ENCODE assay signal across 21 cellular contexts in the genomic region with DNA sequence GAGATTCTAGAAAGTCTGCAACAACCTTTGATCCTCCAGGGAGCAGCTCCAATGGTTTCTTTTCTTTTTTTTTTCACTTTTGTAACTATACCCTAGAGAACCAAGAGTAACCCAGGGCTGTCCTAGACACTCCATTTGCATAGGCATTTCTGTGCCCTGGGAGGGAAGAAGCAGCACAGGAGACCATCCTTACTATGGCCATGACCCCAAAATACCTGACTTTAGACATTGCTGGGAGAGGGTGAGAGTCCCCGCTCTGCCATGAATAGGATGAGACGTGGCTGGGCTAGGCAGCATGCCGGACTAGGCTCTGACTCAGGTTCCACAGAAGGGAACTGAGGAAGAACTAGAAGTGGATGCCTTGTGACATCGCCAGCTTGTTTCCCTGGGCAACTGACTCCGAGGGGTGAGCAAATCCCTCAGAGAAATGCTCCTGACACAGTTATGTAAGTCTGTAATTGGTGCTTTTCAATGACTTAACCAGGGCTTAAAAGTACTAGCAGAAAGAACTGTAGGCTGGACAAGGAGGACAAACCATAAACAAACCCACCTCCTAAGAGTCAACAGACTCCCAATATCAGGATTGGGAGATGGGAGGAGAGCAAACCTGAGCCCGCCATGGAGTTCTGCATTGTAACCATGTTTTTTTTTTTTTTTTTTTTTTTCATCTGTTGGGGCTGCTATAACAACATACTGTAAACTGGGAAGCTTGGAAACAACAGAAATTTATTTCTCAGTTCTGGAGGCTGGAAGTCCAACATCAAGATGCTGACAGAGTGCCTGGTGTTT. TPM values are rescaled to one million over a fixed set of nuclear protein-coding genes. Genes with fewer than 3 reads are reported as not detected.
A peak's percentile ranks its signal among the peaks of the same experiment; 100 is the strongest.
DNase-seq lines count a peak whose midpoint lies in the region; ATAC-seq, FAIRE-seq and TF ChIP-seq lines count a peak whose summit lies in the region.
"Had no signal": no experiment of that assay in that cellular context is flagged by ENCODE, and none has a peak within 500 bp of the region (broad histone marks: within the 10 kb centered on the region; RNA-seq: fewer than 3 reads in every experiment).

No MANE protein-coding gene starts in this region.

- H3K9me3 ChIP-seq in H1 (ENCODE audit: insufficient read depth in 2 of 2, low read depth in 1 of 2, low read length in 1 of 2) (no peaks in the 10 kb centered on the region), mucosa of stomach (ENCODE audit: control insufficient read depth, low read length) (no peaks in the 10 kb centered on the region)
- H3K9me3 ChIP-seq: vagina had no signal

- no peak for FAIRE-seq in H1 (lab: Jason Lieb, UNC)
- FAIRE-seq: G401.6, HepG2, keratinocyte had no signal

- H3K27ac ChIP-seq in H1 (ENCODE audit: low read depth, low read length), result no peak overlapping the region
- H3K27ac ChIP-seq: brain microvascular endothelial cell, PC-9, vagina had no signal

- POLR2A ChIA-PET in H1 (lab: Charles Lee; ENCODE audit: partially characterized antibody), result no interaction called here

- H3K4me3 ChIP-seq in H1 (ENCODE audit: extremely low read depth in 1 of 4, insufficient read depth in 2 of 4, low read depth in 3 of 4, low read length in 4 of 4), result no peak overlapping the region
- no peak overlapping the region for H3K4me3 ChIP-seq in mucosa of stomach (ENCODE audit: low read length)
- H3K4me3 ChIP-seq: PC-9, vagina had no signal

- no peaks in the 10 kb centered on the region for H3K23me2 ChIP-seq in H1 (ENCODE audit: low read depth, low read length)

- no peak overlapping the region for H2BK120ac ChIP-seq in H1 (replicated peaks; ENCODE audit: low read depth, low read length)

- H3K18ac ChIP-seq in H1 (ENCODE audit: extremely low read depth, low read length), result no peak overlapping the region

- H2AK5ac ChIP-seq in H1 (ENCODE audit: low read depth, low read length), result no peak overlapping the region

- TF ChIP-seq POLR2A in H1 (IDR thresholded peaks at IDR 0.05; ENCODE audit: control extremely low read depth in 1 of 2, low read depth in 2 of 2, low read length in 2 of 2), result no peak
- TF ChIP-seq POLR2A in erythroblast (IDR thresholded peaks at IDR 0.05; ENCODE audit: low read length), result no peak

- no peak overlapping the region for H2BK12ac ChIP-seq in H1 (ENCODE audit: low read depth, low read length)

- no peaks in the 10 kb centered on the region for H4K20me1 ChIP-seq in H1 (replicated peaks in 1 of 2; ENCODE audit: control insufficient read depth in 1 of 2, insufficient read depth in 2 of 2, low read length in 2 of 2)

- peak overlapping the region; percentile 16 for H3K4me3 Mint-ChIP-seq in type B pancreatic cell
- H3K4me3 Mint-ChIP-seq: CD8-positive, alpha-beta T cell; stimulated activated effector memory CD8-positive, alpha-beta T cell treated with anti-CD3 and anti-CD28 coated beads, Interleukin-12 subunit alpha, Interleukin-12 subunit beta, amount 100 ng/mL, for 72 hours had no signal

- H3K9me3 Mint-ChIP-seq in type B pancreatic cell, result no peaks in the 10 kb centered on the region
- H3K9me3 Mint-ChIP-seq: CD8-positive, alpha-beta T cell had no signal

- no peak overlapping the region for H3K56ac ChIP-seq in H1 (replicated peaks; ENCODE audit: insufficient read length, low read depth, low read length)

- H2AFZ ChIP-seq in H1 (ENCODE audit: low read length), result peak overlapping the region; percentile 12; the same call in 1 of the 2 replicates
- H2AFZ ChIP-seq: PC-9 had no signal

- H2BK15ac ChIP-seq in H1 (ENCODE audit: low read length), result no peak overlapping the region

- no peak overlapping the region for H4K91ac ChIP-seq in H1 (replicated peaks; ENCODE audit: insufficient read length, low read length)

- no peaks in the 10 kb centered on the region for H3K36me3 ChIP-seq in H1 (ENCODE audit: control insufficient read depth in 2 of 4, insufficient read depth in 4 of 4, low read length in 3 of 4)
- H3K36me3 ChIP-seq in mucosa of stomach (ENCODE audit: control insufficient read depth, insufficient read depth, low read length), result no peaks in the 10 kb centered on the region
- H3K36me3 ChIP-seq: brain microvascular endothelial cell, vagina had no signal

- 96% methylated on average over 5 of the region's 6 CpGs; no CpG with 5 or more reads in 1 of the 2 experiments for WGBS in H1 (ENCODE audit: extremely low coverage in 1 of 2, insufficient coverage in 1 of 2, insufficient read length in 1 of 2, insufficient replicate concordance in 2 of 2, low coverage in 1 of 2, low lambda C conversion rate in 2 of 2, missing lambda C conversion rate in 1 of 2), 2 experiments

- no peak for ATAC-seq in HG03342 (IDR thresholded peaks at IDR 0.05; ENCODE audit: unreplicated experiment)
- ATAC-seq: CD8-positive, alpha-beta T cell; HepG2; stimulated activated effector memory CD8-positive, alpha-beta T cell treated with anti-CD3 and anti-CD28 coated beads, Interleukin-12 subunit alpha, Interleukin-12 subunit beta, amount 100 ng/mL, for 72 hours had no signal

- no peak overlapping the region for H3K4me2 ChIP-seq in H1 (ENCODE audit: insufficient read depth in 1 of 2, low read depth in 2 of 2, low read length in 2 of 2)
- H3K4me2 ChIP-seq: PC-9 had no signal

- H4K8ac ChIP-seq in H1 (ENCODE audit: extremely low read depth, insufficient read depth, low read length), result no peak overlapping the region; the same call in 1 of the 2 replicates

- no peaks in the 10 kb centered on the region for H3K79me2 ChIP-seq in H1 (ENCODE audit: control insufficient read depth in 1 of 2, insufficient read depth in 2 of 2, low read length in 2 of 2)

- H3K4ac ChIP-seq in H1 (replicated peaks; ENCODE audit: insufficient read length, low read depth, low read length), result no peak overlapping the region

- H3K4me1 Mint-ChIP-seq in type B pancreatic cell (ENCODE audit: unreplicated experiment), result peaks cover 16% of the 10 kb centered on the region

- no peak for TF ChIP-seq RAD21 in H1 (IDR thresholded peaks at IDR 0.05 in 1 of 2, conservative IDR thresholded peaks at IDR 0.05 in 1 of 2; ENCODE audit: low read depth in 2 of 2, low read length in 2 of 2)

- H3K23ac ChIP-seq in H1 (ENCODE audit: insufficient read length), result no peak overlapping the region

- no peak overlapping the region for H3K14ac ChIP-seq in H1 (ENCODE audit: insufficient read length)

- no peak overlapping the region for H4K5ac ChIP-seq in H1 (ENCODE audit: insufficient read length, low read depth, low read length)

- H3K27me3 ChIP-seq in H1 (replicated peaks in 1 of 4; ENCODE audit: control insufficient read depth in 3 of 4, extremely low read depth in 1 of 4, insufficient read depth in 3 of 4, low read length in 3 of 4) (no peaks in the 10 kb centered on the region), mucosa of stomach (ENCODE audit: control insufficient read depth, insufficient read depth, low read length) (no peaks in the 10 kb centered on the region)
- H3K27me3 ChIP-seq: brain microvascular endothelial cell, vagina had no signal

- H2BK20ac ChIP-seq in H1 (ENCODE audit: low read length), result no peak overlapping the region

- DNase-seq in NCI-H82 (lab: John Stamatoyannopoulos, UW) (peak; percentile 6), NCI-H82 treated with DMSO at 0.1 percent for 48 hours (lab: John Stamatoyannopoulos, UW; ENCODE audit: unreplicated experiment) (no peak), H1 (ENCODE audit: low read depth in 1 of 2, low spot score in 2 of 2) (no peak), type B pancreatic cell (ENCODE audit: extremely low spot score, unreplicated experiment) (no peak), erythroblast (lab: John Stamatoyannopoulos, UW) (no peak)
- DNase-seq in stimulated activated CD4-positive, alpha-beta T cell treated with anti-CD3 and anti-CD28 coated beads, Interleukin-4, amount 100 ng/mL, for 1 hour, result no peak
- DNase-seq: activated gamma-delta T cell treated with Interleukin-2 at 50 U/mL for 16 hours; brain microvascular endothelial cell; CD8-positive, alpha-beta T cell; NCI-H1436; NCI-H446; stimulated activated CD4-positive, alpha-beta T cell treated with anti-CD3 and anti-CD28 coated beads, Interleukin-4, amount 100 ng/mL, for 4 hours; SW 1271 had no signal

- H3K79me1 ChIP-seq in H1 (ENCODE audit: low read depth, low read length), result no peaks in the 10 kb centered on the region

- no peak overlapping the region for H2BK5ac ChIP-seq in H1 (ENCODE audit: low read depth, low read length)

- peak overlapping the region; percentile 71 for H3K27ac Mint-ChIP-seq in type B pancreatic cell
- H3K27ac Mint-ChIP-seq: CD8-positive, alpha-beta T cell; stimulated activated effector memory CD8-positive, alpha-beta T cell treated with anti-CD3 and anti-CD28 coated beads, Interleukin-12 subunit alpha, Interleukin-12 subunit beta, amount 100 ng/mL, for 72 hours had no signal

- H3K9ac ChIP-seq in H1 (replicated peaks in 1 of 4; ENCODE audit: extremely low read depth in 1 of 4, low read depth in 3 of 4, low read length in 3 of 4) (no peak overlapping the region), mucosa of stomach (ENCODE audit: low read length) (peak overlapping the region; percentile 27)

- CTCF ChIA-PET in H1 (lab: Charles Lee; ENCODE audit: partially characterized antibody), result interaction anchor here (0.7 to 1.4 kb wide), 4 partner anchors 8 to 28 kb away, joined by 3 to 4 read pairs (median 4); no protein-coding TSS in a partner anchor

- no peak for TF ChIP-seq CTCF in H1 (IDR thresholded peaks at IDR 0.05; ENCODE audit: control extremely low read depth in 1 of 3, insufficient read depth in 1 of 3, low read depth in 1 of 3, low read length in 3 of 3)
- no peak for TF ChIP-seq CTCF in type B pancreatic cell (conservative IDR thresholded peaks at IDR 0.05)

- H3K4me1 ChIP-seq in H1 (replicated peaks in 1 of 4; ENCODE audit: control insufficient read depth in 3 of 4, insufficient read depth in 4 of 4, low read length in 3 of 4), result no peaks in the 10 kb centered on the region
- peaks cover 43% of the 10 kb centered on the region for H3K4me1 ChIP-seq in mucosa of stomach (ENCODE audit: control insufficient read depth, insufficient read depth, low read length)
- H3K4me1 ChIP-seq: vagina had no signal

- H3K36me3 Mint-ChIP-seq in type B pancreatic cell, result no peaks in the 10 kb centered on the region
- H3K36me3 Mint-ChIP-seq: CD8-positive, alpha-beta T cell had no signal

- TF ChIP-seq EP300 in H1 (IDR thresholded peaks at IDR 0.05; ENCODE audit: borderline replicate concordance in 1 of 2, low read depth in 2 of 2, low read length in 2 of 2), result no peak

- H3K27me3 Mint-ChIP-seq in type B pancreatic cell, result no peaks in the 10 kb centered on the region

TF ChIP-seq in H1, 55 proteins besides CTCF, POLR2A, EP300 and RAD21 (continues in another document):
- no peak for TF ChIP-seq MAFK (IDR thresholded peaks at IDR 0.05; ENCODE audit: low read depth, low read length)

RNA-seq across cellular contexts. Expression of a gene that starts 0.9 kb away (rescaled TPM):
- total RNA-seq in H1 (2021; fragmentation: NEBNext Ultra II Directional; extraction: Animal tissue kit (Norgen Biotek cat#: 25700)), result 0.45 TPM in 1 of 2 replicates, not detected in the other
- polyA plus RNA-seq in H1 (2011; rRNA removed), result 0.08 and 0.24 TPM in 2 replicates
- 0.18 TPM for polyA plus RNA-seq in H1 (2011; cell fraction: cytosol; rRNA removed)
- not detected for polyA plus RNA-seq in H1 (2011; cell fraction: nucleus; rRNA removed)
- polyA plus RNA-seq in H1 (2012, experiment 1 of 2), result 0.24 TPM in 1 of 4 replicates, not detected in the others
- not detected for polyA plus RNA-seq in H1 (2012, experiment 2 of 2)
- polyA plus RNA-seq in H1 (2013, experiment 1 of 2), result 0.16 TPM
- 0.31 TPM for polyA plus RNA-seq in H1 (2013, experiment 2 of 2)
- 0.98 TPM in 1 of 2 replicates, not detected in the other for polyA minus RNA-seq in H1 (2011; rRNA and poly(A)+ RNA removed)
- not detected for polyA minus RNA-seq in H1 (2011; cell fraction: cytosol; rRNA and poly(A)+ RNA removed)
- not detected for polyA minus RNA-seq in H1 (2011; cell fraction: nucleus; rRNA and poly(A)+ RNA removed)
- 1.4 and 3.2 TPM in 2 replicates for total RNA-seq in type B pancreatic cell (ENCODE audit: low replicate concordance)
- total RNA-seq: HepG2, vagina had no signal
- polyA plus RNA-seq: HepG2 had no signal
